8 cellular contexts compared by ENCODE assay signal in the genomic region with DNA sequence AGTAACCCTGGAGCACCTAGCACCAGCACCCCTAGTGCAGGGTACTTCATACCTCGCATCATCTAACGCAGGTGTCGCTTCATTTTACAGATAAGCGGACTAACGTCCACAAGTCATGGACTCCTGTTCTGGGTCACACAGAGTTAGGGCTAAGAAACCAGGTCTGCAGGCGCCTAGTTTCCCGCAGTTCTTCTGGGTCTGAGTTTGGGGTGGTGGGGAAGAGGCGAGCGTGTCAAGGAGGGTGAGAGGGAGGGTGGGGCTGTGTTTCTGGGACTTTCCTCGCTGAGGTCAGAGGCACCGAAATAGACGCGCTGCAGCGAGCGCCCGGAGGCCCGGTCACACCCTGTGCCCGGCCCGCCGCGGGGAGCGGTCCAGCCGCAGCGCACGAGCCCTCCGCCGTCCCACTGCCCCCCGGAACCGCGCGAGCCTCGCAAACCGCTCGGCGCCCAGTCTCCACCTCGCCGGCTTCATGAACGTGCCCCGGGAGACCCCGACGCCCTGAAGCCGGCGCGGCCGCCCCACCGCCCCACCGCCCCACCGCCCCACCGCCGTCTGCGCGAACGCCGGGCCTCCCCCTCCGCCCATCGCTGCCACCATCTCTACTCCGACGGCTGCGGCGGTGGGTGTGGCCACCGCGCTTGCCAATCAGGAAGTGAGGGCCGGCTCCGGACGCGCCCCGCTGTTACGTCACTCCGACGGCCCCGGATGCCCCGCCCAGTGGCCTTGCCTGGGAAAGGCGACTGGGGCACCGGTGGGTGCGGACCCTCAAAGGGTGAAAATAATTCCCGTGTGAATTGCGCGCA. TPM values are rescaled to one million over a fixed set of nuclear protein-coding genes. Genes with fewer than 3 reads are reported as not detected.
DNase-seq lines count a peak whose midpoint lies in the region; ATAC-seq, FAIRE-seq and TF ChIP-seq lines count a peak whose summit lies in the region.

No MANE protein-coding gene starts in this region.

- no peaks in the 10 kb centered on the region for H3K27me3 Mint-ChIP-seq in activated naive CD8-positive, alpha-beta T cell treated with anti-CD3 and anti-CD28 coated beads for 36 hours

- peak overlapping the region; percentile 89 for H2AFZ ChIP-seq in MM.1S (ENCODE audit: low read length)

- H3K79me2 ChIP-seq in MM.1S (ENCODE audit: low read length): no peaks in the 10 kb centered on the region

- no peaks in the 10 kb centered on the region for H4K20me1 ChIP-seq in MM.1S (ENCODE audit: insufficient read depth, low read length)

- H3K4me3 Mint-ChIP-seq in activated naive CD8-positive, alpha-beta T cell treated with anti-CD3 and anti-CD28 coated beads for 36 hours: peak overlapping the region; percentile 86

- H3K27ac ChIP-seq in MM.1S (ENCODE audit: low read length): no peak overlapping the region
- peak overlapping the region; percentile 22 to 83 (median 59) for H3K27ac ChIP-seq in pancreas
- peak overlapping the region; percentile 85 to 95 (median 85) for H3K27ac ChIP-seq in thyroid gland

- peak in 1 of 2 donors; percentile 71 for TF ChIP-seq POLR2A in thyroid gland (IDR thresholded peaks at IDR 0.05)

- FAIRE-seq in pancreas (lab: Jason Lieb, UNC): no peak

- H3K4me1 ChIP-seq in ES-I3 (ENCODE audit: insufficient read depth, low read length): peaks cover 33% of the 10 kb centered on the region
- peaks cover 21% of the 10 kb centered on the region for H3K4me1 ChIP-seq in MM.1S (ENCODE audit: low read length)
- peaks cover 0 to 3% (median 0%) of the 10 kb centered on the region in 3 donors for H3K4me1 ChIP-seq in pancreas
- H3K4me1 ChIP-seq in thyroid gland: peaks cover 0 to 39% of the 10 kb centered on the region in 2 donors

- H3K36me3 ChIP-seq in ES-I3 (ENCODE audit: insufficient read depth, low read length): no peaks in the 10 kb centered on the region
- no peaks in the 10 kb centered on the region for H3K36me3 ChIP-seq in H7 (replicated peaks; ENCODE audit: control insufficient read depth, insufficient read depth, low read length)
- no peaks in the 10 kb centered on the region for H3K36me3 ChIP-seq in MM.1S (replicated peaks; ENCODE audit: insufficient read depth, low read length)
- no peaks in the 10 kb centered on the region for H3K36me3 ChIP-seq in pancreas
- no peaks in the 10 kb centered on the region for H3K36me3 ChIP-seq in thyroid gland

- no peaks in the 10 kb centered on the region for H3K9me3 ChIP-seq in ES-I3 (ENCODE audit: control insufficient read depth, insufficient read depth, low read length)
- no peaks in the 10 kb centered on the region for H3K9me3 ChIP-seq in MM.1S (replicated peaks; ENCODE audit: insufficient read depth, low read length)
- no peaks in the 10 kb centered on the region for H3K9me3 ChIP-seq in pancreas
- H3K9me3 ChIP-seq in thyroid gland: no peaks in the 10 kb centered on the region

- WGBS in pancreas, 2 donors: 7 to 8% methylated on average over 62 to 78 of the region's 78 CpGs
- WGBS in thyroid gland, 2 donors: 15 to 42% methylated on average over 10 to 49 of the region's 78 CpGs

- TF ChIP-seq CTCF in MM.1S (IDR thresholded peaks at IDR 0.05; ENCODE audit: low read length) (no peak), pancreas (IDR thresholded peaks at IDR 0.05) (no peak), thyroid gland (IDR thresholded peaks at IDR 0.05) (no peak)

- peaks cover 43% of the 10 kb centered on the region for H3K4me1 Mint-ChIP-seq in activated naive CD8-positive, alpha-beta T cell treated with anti-CD3 and anti-CD28 coated beads for 36 hours

- no peaks in the 10 kb centered on the region; the same call in 1 of the 2 replicates for H3K27me3 ChIP-seq in H7 (ENCODE audit: control insufficient read depth, insufficient read depth, low read length)
- no peaks in the 10 kb centered on the region for H3K27me3 ChIP-seq in MM.1S (replicated peaks; ENCODE audit: insufficient read depth, low read length)
- no peaks in the 10 kb centered on the region for H3K27me3 ChIP-seq in pancreas
- no peaks in the 10 kb centered on the region for H3K27me3 ChIP-seq in thyroid gland

- no peaks in the 10 kb centered on the region for H3K9me3 Mint-ChIP-seq in activated naive CD8-positive, alpha-beta T cell treated with anti-CD3 and anti-CD28 coated beads for 36 hours

- intact Hi-C loops in Right ventricle myocardium inferior (cut with DNase I) (loop anchor here (2.0 to 5.0 kb wide), 4 partner anchors 13 to 357 kb away; no protein-coding TSS in a partner anchor), pancreas (cut with DNase I) (loop anchor here in 2 of 3 donors (5.0 to 10.0 kb wide), 2 partner anchors 52 to 105 kb away; no protein-coding TSS in a partner anchor), thyroid gland (cut with DNase I) (loop anchor here (5.0 kb wide), 2 partner anchors 107 to 257 kb away; no protein-coding TSS in a partner anchor)

- peak overlapping the region; percentile 94 for H3K27ac Mint-ChIP-seq in activated naive CD8-positive, alpha-beta T cell treated with anti-CD3 and anti-CD28 coated beads for 36 hours

- ATAC-seq in Right ventricle myocardium inferior: peak; percentile 87
- ATAC-seq in pancreas: peak; percentile 92 to 96 (median 93)

- no peaks in the 10 kb centered on the region for H3K9me2 ChIP-seq in MM.1S (replicated peaks; ENCODE audit: insufficient read depth, low read length)

- H3K4me2 ChIP-seq in MM.1S (ENCODE audit: low read depth, low read length): peak overlapping the region; percentile 77

- no peaks in the 10 kb centered on the region for H3K36me3 Mint-ChIP-seq in activated naive CD8-positive, alpha-beta T cell treated with anti-CD3 and anti-CD28 coated beads for 36 hours

- H3K9ac ChIP-seq in ES-I3 (ENCODE audit: low read depth, low read length) (peak overlapping the region; percentile 47; the same call in 1 of the 2 replicates), MM.1S (ENCODE audit: low read length) (peak overlapping the region; percentile 38; the same call in 1 of the 2 replicates)

- H3K4me3 ChIP-seq in H7 (ENCODE audit: insufficient read depth, low read depth, low read length) (peak overlapping the region; percentile 68), MM.1S (ENCODE audit: low read length) (peak overlapping the region; percentile 56), pancreas (peak overlapping the region; percentile 22 to 72 (median 48)), thyroid gland (replicated peaks in 1 of 3) (peak overlapping the region in 1 of 3 donors; percentile 74)

- DNase-seq in H7 (peak; percentile 98), MM.1S (peak; percentile 90), SKM-1 treated with dmso at 0.1 percent for 144 hours (lab: John Stamatoyannopoulos, UW; ENCODE audit: unreplicated experiment) (peak; percentile 77), Right ventricle myocardium inferior (ENCODE audit: missing footprints) (peak; percentile 98), pancreas (peak; percentile 86 to 94 (median 90)), thyroid gland (peak; percentile 89 to 91)
- peak; percentile 88 for DNase-seq in activated naive CD8-positive, alpha-beta T cell treated with anti-CD3 and anti-CD28 coated beads for 36 hours

- H3F3A ChIP-seq in MM.1S (ENCODE audit: insufficient read depth, low read length): peaks cover 9% of the 10 kb centered on the region; the same call in 1 of the 2 replicates

RNA-seq across cellular contexts. Expression of gene IFI6, which starts 12.3 kb away (rescaled TPM):
- 3.3 and 5.8 TPM in 2 replicates for total RNA-seq in H7 (2014; rRNA removed; shearing (Covaris generic))
- total RNA-seq in activated naive CD8-positive, alpha-beta T cell treated with anti-CD3 and anti-CD28 coated beads for 36 hours: 10 to 100 TPM; 57.7 to 64.5 TPM
- total RNA-seq in Right ventricle myocardium inferior: 34.6 TPM
- 10 to 100 TPM in 5 of 6 donors, 1 to 10 TPM in 1; 7.8 to 67.4 (median 28.8) TPM for total RNA-seq in pancreas
- polyA plus RNA-seq in pancreas: 100 to 1,000 TPM in 1 of 2 donors, 10 to 100 TPM in 1; 54.6 to 186 TPM
- 100 to 1,000 TPM; 120 to 174 (median 150) TPM for total RNA-seq in thyroid gland

RNA-seq across cellular contexts. Expression of gene FGR, which starts 24.7 kb away (rescaled TPM):
- total RNA-seq in H7 (2014; rRNA removed; shearing (Covaris generic)): 0.07 and 0.30 TPM in 2 replicates
- total RNA-seq in activated naive CD8-positive, alpha-beta T cell treated with anti-CD3 and anti-CD28 coated beads for 36 hours: under 1 TPM; 0.30 to 0.35 TPM
- 5.1 TPM for total RNA-seq in Right ventricle myocardium inferior
- total RNA-seq in pancreas: 1 to 10 TPM in 4 of 6 donors, under 1 TPM in 2; 0.51 to 6.8 (median 2.5) TPM
- polyA plus RNA-seq in pancreas: 1 to 10 TPM; 3.6 to 5.8 TPM
- 1 to 10 TPM; 4.6 to 7.1 (median 6.4) TPM for total RNA-seq in thyroid gland

RNA-seq across cellular contexts. Expression of gene AHDC1, which starts 55.8 kb away (rescaled TPM):
- 8.8 and 11.2 TPM in 2 replicates for total RNA-seq in H7 (2014; rRNA removed; shearing (Covaris generic))
- 10 to 100 TPM; 10.0 to 12.0 TPM for total RNA-seq in activated naive CD8-positive, alpha-beta T cell treated with anti-CD3 and anti-CD28 coated beads for 36 hours
- 51.2 TPM for total RNA-seq in Right ventricle myocardium inferior
- 10 to 100 TPM; 10.4 to 22.4 (median 13.7) TPM for total RNA-seq in pancreas
- 10 to 100 TPM; 16.3 to 27.5 TPM for polyA plus RNA-seq in pancreas
- 10 to 100 TPM; 25.5 to 91.4 (median 47.8) TPM for total RNA-seq in thyroid gland
